14 cellular contexts compared by ENCODE assay signal in genomic region chr15:58585668-58586461, GRCh38.
DNase-seq lines count a peak whose midpoint lies in the region; ATAC-seq, FAIRE-seq and TF ChIP-seq lines count a peak whose summit lies in the region.
"Had no signal": no experiment of that assay in that cellular context is flagged by ENCODE, and none has a peak within 500 bp of the region (broad histone marks: within the 10 kb centered on the region; RNA-seq: fewer than 3 reads in every experiment).

No MANE protein-coding gene starts in this region.

- no peaks in the 10 kb centered on the region for H3K9me1 ChIP-seq in K562 (ENCODE audit: control insufficient read depth, insufficient read depth, low read length)

- H3K4me2 ChIP-seq in K562 (ENCODE audit: insufficient read depth, low read length) (peak overlapping the region; percentile 63), PC-9 (no peak overlapping the region)

- H2AFZ ChIP-seq in K562 (ENCODE audit: low read depth, low read length) (peak overlapping the region; percentile 94), PC-9 (no peak overlapping the region)

- H3K4me3 Mint-ChIP-seq in activated T-cell treated with anti-CD3 and anti-CD28 coated beads, Interleukin-2, amount 50 U/mL, for 24 hours: no peak overlapping the region
- H3K4me3 Mint-ChIP-seq: activated B cell treated with CpG ODN at 0.5 μM for 24 hours had no signal

- no TSS peak for BruUV-seq in K562 (replicated peaks; lab: Mats Ljungman, UMichigan)
- BruUV-seq in PC-9 (replicated peaks; lab: Mats Ljungman, UMichigan): no TSS peak

- H3K4me1 ChIP-seq in K562 (replicated peaks in 1 of 2; ENCODE audit: control insufficient read depth in 2 of 2, insufficient read depth in 2 of 2, low read length in 2 of 2) (peaks cover 14 to 28% of the 10 kb centered on the region in 2 experiments; a peak in 4 of 5 replicates), PC-9 (replicated peaks; ENCODE audit: insufficient read depth) (no peaks in the 10 kb centered on the region), heart left ventricle (peaks cover 0 to 36% (median 0%) of the 10 kb centered on the region in 12 donors)

- TF ChIP-seq POLR2A in K562 (conservative IDR thresholded peaks at IDR 0.05) (peak; percentile 40; the same call in 1 of the 2 replicates), heart left ventricle (IDR thresholded peaks at IDR 0.05) (no peak)

- no peak for TF ChIP-seq CTCF in GM06990 (IDR thresholded peaks at IDR 0.05; ENCODE audit: insufficient read depth, low read length, poor library complexity, severe bottlenecking)
- no peak for TF ChIP-seq CTCF in K562 (IDR thresholded peaks at IDR 0.05 in 2 of 3, conservative IDR thresholded peaks at IDR 0.05 in 1 of 3; ENCODE audit: insufficient read depth in 2 of 3, low read depth in 1 of 3, low read length in 3 of 3)
- no peak for TF ChIP-seq CTCF in PC-9 (conservative IDR thresholded peaks at IDR 0.05)
- no peak for TF ChIP-seq CTCF in heart left ventricle (IDR thresholded peaks at IDR 0.05)

- ATAC-seq in GM19395 (IDR thresholded peaks at IDR 0.05; ENCODE audit: unreplicated experiment) (peak; percentile 62), HG03354 (IDR thresholded peaks at IDR 0.05; ENCODE audit: poor library complexity, severe bottlenecking, unreplicated experiment) (peak; percentile 78), K562 (peak; percentile 42), heart left ventricle (no peak)

- intact Hi-C loops in K562 (cut with micrococcal nuclease): no loop called here
- intact Hi-C loops in PC-9 (cut with micrococcal nuclease; ENCODE audit: unreplicated experiment): no loop called here
- intact Hi-C loops in heart left ventricle (cut with DNase I): loop anchor here in 1 of 10 donors (10.0 kb wide), 1 partner anchor 301 kb away; no protein-coding TSS in a partner anchor

- H3K4me3 ChIP-seq in GM06990 (replicated peaks; ENCODE audit: low read depth, low read length) (no peak overlapping the region), K562 (no peak overlapping the region), PC-9 (no peak overlapping the region), heart left ventricle (no peak overlapping the region)
- H3K4me3 ChIP-seq: lung, ovary had no signal

- no peak overlapping the region for H3K9ac ChIP-seq in K562 (ENCODE audit: insufficient read depth in 1 of 2, low read depth in 2 of 2, low read length in 2 of 2)

- H3K27ac ChIP-seq in K562 (ENCODE audit: extremely low read depth, low read depth, low read length): no peak overlapping the region
- H3K27ac ChIP-seq in PC-9: no peak overlapping the region
- no peak overlapping the region for H3K27ac ChIP-seq in heart left ventricle
- H3K27ac ChIP-seq: ovary had no signal

- no peak for TF ChIP-seq RAD21 in K562 (CRISPR knock-in tag; conservative IDR thresholded peaks at IDR 0.05 in 1 of 2, IDR thresholded peaks at IDR 0.05 in 1 of 2)

- peaks cover 9% of the 10 kb centered on the region for H3K4me1 Mint-ChIP-seq in activated T-cell treated with anti-CD3 and anti-CD28 coated beads, Interleukin-2, amount 50 U/mL, for 24 hours (ENCODE audit: low read depth)

- H3F3A ChIP-seq in PC-9 (ENCODE audit: insufficient read depth, low read depth): peaks cover 11% of the 10 kb centered on the region; the same call in 1 of the 2 replicates

- no peaks in the 10 kb centered on the region for H3K27me3 ChIP-seq in GM06990 (replicated peaks; ENCODE audit: control insufficient read depth, insufficient read depth, low read length)
- no peaks in the 10 kb centered on the region for H3K27me3 ChIP-seq in K562 (ENCODE audit: control insufficient read depth in 2 of 2, insufficient read depth in 2 of 2, low read length in 2 of 2)
- no peaks in the 10 kb centered on the region for H3K27me3 ChIP-seq in PC-9 (ENCODE audit: insufficient read depth, low read depth)
- no peaks in the 10 kb centered on the region for H3K27me3 ChIP-seq in heart left ventricle
- H3K27me3 ChIP-seq: ovary had no signal

- peaks cover 14% of the 10 kb centered on the region for H3K27me3 Mint-ChIP-seq in activated T-cell treated with anti-CD3 and anti-CD28 coated beads, Interleukin-2, amount 50 U/mL, for 24 hours

- no peaks in the 10 kb centered on the region for H3K79me2 ChIP-seq in K562 (ENCODE audit: control insufficient read depth, insufficient read depth, low read length)
- H3K79me2 ChIP-seq in PC-9 (ENCODE audit: low read depth): no peaks in the 10 kb centered on the region

- peaks cover 5% of the 10 kb centered on the region for H3K9me3 Mint-ChIP-seq in activated T-cell treated with anti-CD3 and anti-CD28 coated beads, Interleukin-2, amount 50 U/mL, for 24 hours

- no peak for FAIRE-seq in K562 (lab: Jason Lieb, UNC)
- FAIRE-seq: endothelial cell of umbilical vein had no signal

- in situ Hi-C loops in K562 (cut with MboI): no loop called here

- peak; percentile 28 for DNase-seq in GM06990 (ENCODE audit: extremely low read depth, insufficient read length)
- DNase-seq in K562 (ENCODE audit: extremely low read depth in 1 of 4, low spot score in 3 of 4): peak in 1 of 4 experiments; percentile 35
- no peak for DNase-seq in PC-9
- DNase-seq in activated gamma-delta T cell treated with Interleukin-2 at 50 U/mL for 16 hours: no peak
- no peak for DNase-seq in activated T-cell treated with anti-CD3 and anti-CD28 coated beads, Interleukin-2, amount 50 U/mL, for 24 hours
- DNase-seq in heart left ventricle: no peak
- DNase-seq: activated B cell treated with CpG ODN at 0.5 μM for 24 hours; activated T-cell treated with anti-CD3 and anti-CD28 coated beads, Interleukin-2, amount 50 U/mL, for 48 hours; ovary; stimulated activated naive CD4-positive, alpha-beta T cell had no signal

- H3K9me3 ChIP-seq in K562 (replicated peaks; ENCODE audit: control insufficient read depth, insufficient read depth, low read depth, low read length) (no peaks in the 10 kb centered on the region; the same call in 1 of the 2 replicates), PC-9 (ENCODE audit: insufficient read depth, low read depth) (no peaks in the 10 kb centered on the region), heart left ventricle (peaks cover 0 to 12% (median 0%) of the 10 kb centered on the region in 12 donors)
- H3K9me3 ChIP-seq: ovary had no signal

- no peaks in the 10 kb centered on the region for H4K20me1 ChIP-seq in K562 (replicated peaks; ENCODE audit: control insufficient read depth, insufficient read depth, low read length)
- H4K20me1 ChIP-seq in PC-9 (ENCODE audit: insufficient read depth): no peaks in the 10 kb centered on the region

- H3K9me2 ChIP-seq in PC-9 (ENCODE audit: insufficient read depth): no peaks in the 10 kb centered on the region

- 45% methylated on average over 6 of the region's 6 CpGs for WGBS in K562 (ENCODE audit: insufficient coverage, low coverage, missing lambda C conversion rate)
- WGBS in heart left ventricle, 4 donors: 82 to 91% (median 83%) methylated on average over 6 of the region's 6 CpGs

- no peak overlapping the region for H3K27ac Mint-ChIP-seq in activated T-cell treated with anti-CD3 and anti-CD28 coated beads, Interleukin-2, amount 50 U/mL, for 24 hours
- H3K27ac Mint-ChIP-seq: activated B cell treated with CpG ODN at 0.5 μM for 24 hours had no signal

- TF ChIP-seq EP300 in K562 (IDR thresholded peaks at IDR 0.05; ENCODE audit: low read length): no peak

- CTCF ChIA-PET in K562 (lab: Yijun Ruan, JAX; ENCODE audit: low intra/inter-chr PET ratio) (no interaction called here), PC-9 (lab: Charles Lee) (interaction anchor here (0.6 to 1.2 kb wide), 3 partner anchors 10 to 174 kb away, joined by 3 to 6 read pairs (median 3); no protein-coding TSS in a partner anchor)

- POLR2A ChIA-PET in K562 (lab: Yijun Ruan, JAX): interaction anchor here (1.0 to 3.9 kb wide), 3 partner anchors 12 to 25 kb away, joined by 3 to 21 read pairs (median 3); no protein-coding TSS in a partner anchor
- POLR2A ChIA-PET in PC-9 (lab: Charles Lee; ENCODE audit: unreplicated experiment): no interaction called here

- H3K36me3 ChIP-seq in GM06990 (ENCODE audit: control insufficient read depth, insufficient read depth, low read length) (no peaks in the 10 kb centered on the region), K562 (ENCODE audit: control insufficient read depth, insufficient read depth, low read length) (no peaks in the 10 kb centered on the region), PC-9 (ENCODE audit: low read depth) (no peaks in the 10 kb centered on the region), heart left ventricle (no peaks in the 10 kb centered on the region)
- H3K36me3 ChIP-seq: ovary had no signal

- no peaks in the 10 kb centered on the region for H3K36me3 Mint-ChIP-seq in activated T-cell treated with anti-CD3 and anti-CD28 coated beads, Interleukin-2, amount 50 U/mL, for 24 hours (ENCODE audit: low read depth)

TF ChIP-seq in K562, 482 proteins besides CTCF, POLR2A, EP300 and RAD21:
- TF ChIP-seq HMBOX1 (IDR thresholded peaks at IDR 0.05): peak; percentile 86
- peak; percentile 41 for TF ChIP-seq CBFA2T3 (IDR thresholded peaks at IDR 0.05)
- no peak for TF ChIP-seq ZBTB8A (IDR thresholded peaks at IDR 0.05; ENCODE audit: partially characterized antibody)
- no peak for TF ChIP-seq ERF (CRISPR knock-in tag; IDR thresholded peaks at IDR 0.05)
- TF ChIP-seq CBFA2T2 (conservative IDR thresholded peaks at IDR 0.05): 0 out of 2 replicates have a peak, but pooled peaks have one; percentile 18
- 0 out of 2 replicates have a peak, but pooled peaks have one; percentile 68 for TF ChIP-seq LCOR (CRISPR knock-in tag; IDR thresholded peaks at IDR 0.05)
- no peak for TF ChIP-seq MTA1 (IDR thresholded peaks at IDR 0.05; ENCODE audit: borderline replicate concordance)

Comparison
In these comparisons a context has a peak if more than half of its experiments do, and no peak if none do; other contexts are left out.
1. ATAC-seq: peak in GM19395 (single experiment), HG03354 (single experiment) and K562 (single experiment); none in heart left ventricle (0 of 4).